Comparison of ENCODE assay signal across 19 cellular contexts in genomic region chr1:29655145-29655544, GRCh38.
DNase-seq lines count a peak whose midpoint lies in the region; ATAC-seq, FAIRE-seq and TF ChIP-seq lines count a peak whose summit lies in the region.
"Had no signal": no experiment of that assay in that cellular context is flagged by ENCODE, and none has a peak within 500 bp of the region (broad histone marks: within the 10 kb centered on the region; RNA-seq: fewer than 3 reads in every experiment).

No MANE protein-coding gene starts in this region.

- no peaks in the 10 kb centered on the region for H3K36me3 Mint-ChIP-seq in natural killer cell treated with Interleukin-12 subunit alpha and Interleukin-12 subunit beta and Interleukin-15 and Interleukin-18, amount 100 ng/mL, for 72 hours
- H3K36me3 Mint-ChIP-seq in natural killer cell = no peaks in the 10 kb centered on the region
- H3K36me3 Mint-ChIP-seq in osteocyte (ENCODE audit: unreplicated experiment) = no peaks in the 10 kb centered on the region
- H3K36me3 Mint-ChIP-seq: CD14-positive monocyte had no signal

- 0% methylated on average over 5 of the region's 5 CpGs for WGBS in GM12878 (ENCODE audit: insufficient coverage, insufficient replicate concordance, low lambda C conversion rate, missing lambda C conversion rate)

- H3K27me3 ChIP-seq in GM12878 (replicated peaks in 1 of 2; ENCODE audit: control insufficient read depth in 2 of 2, insufficient read depth in 2 of 2, low read length in 1 of 2) = no peaks in the 10 kb centered on the region
- H3K27me3 ChIP-seq in effector memory CD4-positive, alpha-beta T cell (replicated peaks; ENCODE audit: control insufficient read depth, insufficient read depth, low read length, poor library complexity, severe bottlenecking) = no peaks in the 10 kb centered on the region

- peaks cover 26 to 35% of the 10 kb centered on the region in 2 donors for H3K27me3 Mint-ChIP-seq in natural killer cell treated with Interleukin-12 subunit alpha and Interleukin-12 subunit beta and Interleukin-15 and Interleukin-18, amount 100 ng/mL, for 72 hours
- H3K27me3 Mint-ChIP-seq in natural killer cell (ENCODE audit: low read depth in 2 of 2) (peaks cover 23 to 36% of the 10 kb centered on the region in 2 donors), osteocyte (ENCODE audit: unreplicated experiment) (peaks cover 2% of the 10 kb centered on the region)

- no peak overlapping the region for H3K4me2 ChIP-seq in GM12878 (ENCODE audit: control insufficient read depth, insufficient read depth)

- no peak for ATAC-seq in natural killer cell treated with Interleukin-12 subunit alpha and Interleukin-12 subunit beta and Interleukin-15 and Interleukin-18, amount 100 ng/mL, for 72 hours
- ATAC-seq in natural killer cell = no peak
- peak; percentile 85 for ATAC-seq in GM12878
- ATAC-seq in HG03442 (IDR thresholded peaks at IDR 0.05; ENCODE audit: unreplicated experiment) = no peak

- TF ChIP-seq CTCF in natural killer cell (IDR thresholded peaks at IDR 0.05) = no peak
- no peak for TF ChIP-seq CTCF in GM12878 (IDR thresholded peaks at IDR 0.05 in 2 of 3, conservative IDR thresholded peaks at IDR 0.05 in 1 of 3; ENCODE audit: control insufficient read depth in 2 of 3, extremely low read depth in 1 of 3, insufficient read depth in 1 of 3, low read depth in 3 of 3, low read length in 3 of 3)
- no peak for TF ChIP-seq CTCF in osteocyte (IDR thresholded peaks at IDR 0.05)

- H3K9ac ChIP-seq in GM12878 (ENCODE audit: control insufficient read depth, insufficient read depth, low read length) = no peak overlapping the region

- no peak overlapping the region for H3K27ac ChIP-seq in GM12878 (ENCODE audit: control insufficient read depth, insufficient read depth)
- H3K27ac ChIP-seq in effector memory CD4-positive, alpha-beta T cell (ENCODE audit: insufficient read depth, low read length, poor library complexity, severe bottlenecking) = no peak overlapping the region

- H3K27ac Mint-ChIP-seq in natural killer cell treated with Interleukin-12 subunit alpha and Interleukin-12 subunit beta and Interleukin-15 and Interleukin-18, amount 100 ng/mL, for 72 hours = no peak overlapping the region
- no peak overlapping the region for H3K27ac Mint-ChIP-seq in natural killer cell
- no peak overlapping the region for H3K27ac Mint-ChIP-seq in osteocyte (ENCODE audit: unreplicated experiment)
- H3K27ac Mint-ChIP-seq: CD14-positive monocyte had no signal

- CTCF ChIA-PET in GM12878 (lab: Yijun Ruan, JAX) = no interaction called here

- H3K4me3 ChIP-seq in GM12878 = no peak overlapping the region
- H3K4me3 ChIP-seq in effector memory CD4-positive, alpha-beta T cell (ENCODE audit: insufficient read depth, low read depth, low read length, poor library complexity, severe bottlenecking) = no peak overlapping the region

- no peaks in the 10 kb centered on the region for H4K20me1 ChIP-seq in GM12878 (ENCODE audit: control insufficient read depth, insufficient read depth)

- TF ChIP-seq POLR2A in GM12878 (IDR thresholded peaks at IDR 0.05; ENCODE audit: low read depth, low read length) = no peak

- no peak for TF ChIP-seq EP300 in GM12878 (IDR thresholded peaks at IDR 0.05; ENCODE audit: borderline replicate concordance in 1 of 2, control insufficient read depth in 1 of 2, low read depth in 2 of 2, low read length in 2 of 2)

- no TSS peak for BruUV-seq in GM12878 (replicated peaks; lab: Mats Ljungman, UMichigan)

- H2AFZ ChIP-seq in GM12878 (ENCODE audit: control insufficient read depth, low read depth, low read length) = no peak overlapping the region

- H3K36me3 ChIP-seq in GM12878 (ENCODE audit: control insufficient read depth in 2 of 2, insufficient read depth in 2 of 2, low read length in 1 of 2) = no peaks in the 10 kb centered on the region
- no peaks in the 10 kb centered on the region for H3K36me3 ChIP-seq in effector memory CD4-positive, alpha-beta T cell (ENCODE audit: control insufficient read depth, insufficient read depth, low read length)

- H3K9me3 ChIP-seq in GM12878 (replicated peaks; ENCODE audit: control insufficient read depth, insufficient read depth, low read length) = no peaks in the 10 kb centered on the region
- no peaks in the 10 kb centered on the region for H3K9me3 ChIP-seq in effector memory CD4-positive, alpha-beta T cell (ENCODE audit: control insufficient read depth, low read length)

- RAD21 ChIA-PET in GM12878 (lab: Charles Lee; ENCODE audit: unreplicated experiment) = no interaction called here

- SMC1A ChIA-PET in GM12878 (lab: Charles Lee; ENCODE audit: uncharacterized antibody, unreplicated experiment) = interaction anchor here (1.2 kb wide), 1 partner anchor 17 kb away, joined by 4 read pairs; no protein-coding TSS in a partner anchor

- no peak overlapping the region for H3K4me3 Mint-ChIP-seq in natural killer cell treated with Interleukin-12 subunit alpha and Interleukin-12 subunit beta and Interleukin-15 and Interleukin-18, amount 100 ng/mL, for 72 hours
- no peak overlapping the region for H3K4me3 Mint-ChIP-seq in natural killer cell
- H3K4me3 Mint-ChIP-seq in osteocyte (ENCODE audit: unreplicated experiment) = no peak overlapping the region
- H3K4me3 Mint-ChIP-seq: CD14-positive monocyte had no signal

- H3K4me1 ChIP-seq in GM12878 (ENCODE audit: control insufficient read depth, insufficient read depth, low read length) = no peaks in the 10 kb centered on the region
- no peaks in the 10 kb centered on the region for H3K4me1 ChIP-seq in effector memory CD4-positive, alpha-beta T cell (ENCODE audit: control insufficient read depth, insufficient read depth, low read length, poor library complexity, severe bottlenecking)

- DNase-seq in natural killer cell treated with Interleukin-12 subunit alpha and Interleukin-12 subunit beta and Interleukin-15 and Interleukin-18, amount 100 ng/mL, for 72 hours (ENCODE audit: low spot score) = peak; percentile 32
- DNase-seq in natural killer cell (no peak), GM12878 (ENCODE audit: low read depth, low spot score) (peak; percentile 15), osteocyte (ENCODE audit: extremely low spot score, unreplicated experiment) (peak; percentile 23), NCI-H1436 (lab: John Stamatoyannopoulos, UW) (no peak)
- no peak for DNase-seq in effector memory CD4-positive, alpha-beta T cell
- DNase-seq: ACHN, AML-193, EL, HCEC 1CT, NCI-H1105, NCI-H1694 treated with DMSO at 0.1 percent for 48 hours, NCI-H2107, NCI-H2227 treated with DMSO at 0.1 percent for 48 hours, NCI-H526 treated with DMSO at 0.1 percent for 48 hours, Right ventricle myocardium superior had no signal

- H3K4me1 Mint-ChIP-seq in natural killer cell treated with Interleukin-12 subunit alpha and Interleukin-12 subunit beta and Interleukin-15 and Interleukin-18, amount 100 ng/mL, for 72 hours (ENCODE audit: low read depth in 2 of 2) = no peaks in the 10 kb centered on the region
- no peaks in the 10 kb centered on the region for H3K4me1 Mint-ChIP-seq in natural killer cell
- H3K4me1 Mint-ChIP-seq in osteocyte (ENCODE audit: unreplicated experiment) = no peaks in the 10 kb centered on the region
- H3K4me1 Mint-ChIP-seq: CD14-positive monocyte had no signal

- no peak for FAIRE-seq in GM12878 (lab: Jason Lieb, UNC)
- FAIRE-seq: RCC 7860 had no signal

- intact Hi-C loops in natural killer cell (cut with micrococcal nuclease) = no loop called here
- intact Hi-C loops in GM12878 (cut with micrococcal nuclease; ENCODE audit: unreplicated experiment) = no loop called here

- no peaks in the 10 kb centered on the region for H3K9me3 Mint-ChIP-seq in natural killer cell treated with Interleukin-12 subunit alpha and Interleukin-12 subunit beta and Interleukin-15 and Interleukin-18, amount 100 ng/mL, for 72 hours
- H3K9me3 Mint-ChIP-seq in natural killer cell (no peaks in the 10 kb centered on the region), osteocyte (ENCODE audit: unreplicated experiment) (peaks cover 14% of the 10 kb centered on the region)

- no peak for TF ChIP-seq RAD21 in GM12878 (IDR thresholded peaks at IDR 0.05; ENCODE audit: insufficient read depth, low read depth, low read length)

- POLR2A ChIA-PET in GM12878 (lab: Charles Lee) = no interaction called here

- in situ Hi-C loops in GM12878 (cut with MboI) = no loop called here

- H3K79me2 ChIP-seq in GM12878 (ENCODE audit: control insufficient read depth, insufficient read depth, low read length) = no peaks in the 10 kb centered on the region

TF ChIP-seq in GM12878, 131 proteins besides CTCF, POLR2A, EP300 and RAD21 (continues in another document):
- no peak for TF ChIP-seq ZBTB40 (IDR thresholded peaks at IDR 0.05; ENCODE audit: borderline replicate concordance)
- TF ChIP-seq JUNB (IDR thresholded peaks at IDR 0.05) = peak; percentile 59
- TF ChIP-seq ZBED1 (IDR thresholded peaks at IDR 0.05; ENCODE audit: borderline replicate concordance) = no peak
- no peak for TF ChIP-seq SMAD5 (IDR thresholded peaks at IDR 0.05; ENCODE audit: low read depth)
- peak; percentile 43; the same call in 1 of the 2 replicates for TF ChIP-seq EED (IDR thresholded peaks at IDR 0.05; ENCODE audit: low read depth)
- 0 out of 2 replicates have a peak, but pooled peaks have one; percentile 13 for TF ChIP-seq MTA2 (IDR thresholded peaks at IDR 0.05; ENCODE audit: low read depth)

Comparison
In these comparisons a context has a peak if more than half of its experiments do, and no peak if none do; other contexts are left out.
1. DNase-seq: peak in natural killer cell treated with Interleukin-12 subunit alpha and Interleukin-12 subunit beta and Interleukin-15 and Interleukin-18, amount 100 ng/mL, for 72 hours (single experiment), GM12878 (single experiment) and osteocyte (single experiment); none in natural killer cell (single experiment), NCI-H1436 (single experiment) and effector memory CD4-positive, alpha-beta T cell (0 of 3).